16 cellular contexts compared by ENCODE assay signal in the genomic region with DNA sequence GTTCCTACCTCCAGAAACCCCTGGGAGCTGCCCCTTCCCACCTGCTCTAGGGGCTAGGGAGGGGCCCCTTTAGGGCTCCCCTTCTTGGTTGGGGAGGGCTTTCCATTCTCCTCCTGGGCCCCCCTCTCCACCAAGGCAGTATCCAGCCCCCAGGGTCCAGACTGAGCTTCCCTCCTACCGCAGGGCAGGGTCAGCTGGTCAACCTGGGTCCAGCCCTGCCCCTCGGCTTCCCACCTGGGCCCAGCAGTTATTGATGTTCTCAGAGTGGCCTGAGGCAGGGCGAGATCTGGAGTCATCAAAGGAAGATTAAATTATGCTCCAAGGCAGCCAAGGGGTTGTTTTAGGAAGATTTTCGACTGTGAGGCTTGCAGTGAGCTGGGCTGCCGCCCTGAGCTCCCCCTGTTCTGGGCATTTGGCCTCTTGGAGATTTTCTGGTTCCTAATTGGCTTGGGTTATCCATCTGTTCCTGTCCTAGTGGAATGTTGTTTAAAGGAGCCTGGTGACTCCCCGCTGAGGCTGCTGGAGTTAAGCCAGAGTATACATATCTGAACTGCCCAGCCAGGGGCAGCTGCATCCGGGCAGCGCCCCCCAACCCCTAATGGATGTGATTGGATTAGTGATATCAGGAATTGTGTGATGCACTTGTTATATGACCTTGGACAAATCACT. TPM values are rescaled to one million over a fixed set of nuclear protein-coding genes. Genes with fewer than 3 reads are reported as not detected.
A peak's percentile ranks its signal among the peaks of the same experiment; 100 is the strongest.
DNase-seq lines count a peak whose midpoint lies in the region; FAIRE-seq and TF ChIP-seq lines count a peak whose summit lies in the region.
"Had no signal": no experiment of that assay in that cellular context is flagged by ENCODE, and none has a peak within 500 bp of the region (broad histone marks: within the 10 kb centered on the region; RNA-seq: fewer than 3 reads in every experiment).

No MANE protein-coding gene starts in this region.

- H3K27me3 ChIP-seq in endothelial cell of umbilical vein (ENCODE audit: control insufficient read depth in 2 of 2, insufficient read depth in 2 of 2, low read length in 2 of 2) (peaks cover 0 to 3% of the 10 kb centered on the region in 2 experiments), testis (no peaks in the 10 kb centered on the region)
- H3K27me3 ChIP-seq: right atrium auricular region had no signal

- POLR2A ChIA-PET in endothelial cell of umbilical vein (lab: Charles Lee): interaction anchor here (1.0 kb wide), 1 partner anchor 176 kb away, joined by 3 read pairs; no protein-coding TSS in a partner anchor

- no peak overlapping the region for H3K9ac ChIP-seq in endothelial cell of umbilical vein (replicated peaks; ENCODE audit: extremely low read depth, insufficient read depth, low read length)

- FAIRE-seq in endothelial cell of umbilical vein (lab: Jason Lieb, UNC): peak; percentile 80

- BruUV-seq in endothelial cell of umbilical vein (replicated peaks; lab: Mats Ljungman, UMichigan): no TSS peak

- H3K4me2 ChIP-seq in endothelial cell of umbilical vein (ENCODE audit: insufficient read depth, low read length): no peak overlapping the region

- H2AFZ ChIP-seq in endothelial cell of umbilical vein (ENCODE audit: low read depth, low read length): no peak overlapping the region

- H3K4me1 ChIP-seq in endothelial cell of umbilical vein (ENCODE audit: control insufficient read depth, extremely low read depth, insufficient read depth, low read length) (peaks cover 10% of the 10 kb centered on the region), testis (peaks cover 10% of the 10 kb centered on the region)
- H3K4me1 ChIP-seq: right atrium auricular region had no signal

- H3K79me2 ChIP-seq in endothelial cell of umbilical vein (ENCODE audit: control insufficient read depth, insufficient read depth, low read length): no peaks in the 10 kb centered on the region

- H4K20me1 ChIP-seq in endothelial cell of umbilical vein (replicated peaks; ENCODE audit: control insufficient read depth, extremely low read depth, insufficient read depth, low read length): no peaks in the 10 kb centered on the region

- no peaks in the 10 kb centered on the region for H3K36me3 ChIP-seq in endothelial cell of umbilical vein (ENCODE audit: control insufficient read depth in 2 of 2, extremely low read depth in 1 of 2, insufficient read depth in 2 of 2, low read length in 2 of 2)
- no peaks in the 10 kb centered on the region for H3K36me3 ChIP-seq in testis (ENCODE audit: low read depth, missing control alignments)
- H3K36me3 ChIP-seq: right atrium auricular region had no signal

- H3K4me3 ChIP-seq in endothelial cell of umbilical vein (replicated peaks in 1 of 3; ENCODE audit: insufficient read depth in 1 of 3, low read depth in 1 of 3, low read length in 3 of 3) (no peak overlapping the region), testis (no peak overlapping the region)
- H3K4me3 ChIP-seq: right atrium auricular region, SK-N-MC had no signal

- DNase-seq in NCI-H2081 (lab: John Stamatoyannopoulos, UW): peak; percentile 29 to 53
- DNase-seq in NCI-H2081 treated with DMSO at 0.1 percent for 48 hours (lab: John Stamatoyannopoulos, UW): no peak
- DNase-seq in NCI-H524 treated with DMSO at 0.1 percent for 48 hours (lab: John Stamatoyannopoulos, UW): peak; percentile 69
- DNase-seq in endothelial cell of umbilical vein (ENCODE audit: low read depth, low spot score): peak; percentile 95
- peak; percentile 12 for DNase-seq in testis
- DNase-seq in NCI-H1048 (lab: John Stamatoyannopoulos, UW): no peak
- no peak for DNase-seq in stimulated activated CD4-positive, alpha-beta T cell treated with anti-CD3 and anti-CD28 coated beads, Interleukin-12 subunit alpha, Interleukin-12 subunit beta, amount 100 ng/mL, for 4 hours
- no peak for DNase-seq in NCI-H1930 (lab: John Stamatoyannopoulos, UW)
- DNase-seq: CD4-positive, alpha-beta memory T cell; GF-D8; kidney glomerular epithelial cell; stimulated activated naive CD4-positive, alpha-beta T cell had no signal

- no peak overlapping the region for H3K27ac ChIP-seq in endothelial cell of umbilical vein (ENCODE audit: insufficient read depth, low read depth, low read length)
- no peak overlapping the region for H3K27ac ChIP-seq in testis
- H3K27ac ChIP-seq: epithelial cell of prostate, right atrium auricular region, SK-N-MC had no signal

- CTCF ChIA-PET in endothelial cell of umbilical vein (lab: Charles Lee): interaction anchor here (0.8 to 8.7 kb wide), 7 partner anchors 9 to 136 kb away, joined by 3 to 488 read pairs (median 4); partner anchors contain the start of gene SLC3A2

- no peaks in the 10 kb centered on the region for H3K9me3 ChIP-seq in endothelial cell of umbilical vein (replicated peaks; ENCODE audit: control insufficient read depth, insufficient read depth, low read length)
- H3K9me3 ChIP-seq in testis: no peaks in the 10 kb centered on the region
- H3K9me3 ChIP-seq: right atrium auricular region had no signal

- TF ChIP-seq POLR2A in endothelial cell of umbilical vein (IDR thresholded peaks at IDR 0.05; ENCODE audit: low read depth, low read length) (peak; percentile 44), testis (IDR thresholded peaks at IDR 0.05) (no peak)

- dilution Hi-C loops in endothelial cell of umbilical vein (cut with MboI; ENCODE audit: extremely low pct_ligation_motif_present, low sequenced_read_pairs): no loop called here

- TF ChIP-seq CTCF in endothelial cell of umbilical vein (IDR thresholded peaks at IDR 0.05; ENCODE audit: extremely low read depth in 1 of 2, insufficient read depth in 1 of 2, low read depth in 1 of 2, low read length in 2 of 2) (no peak), testis (IDR thresholded peaks at IDR 0.05) (no peak)

- intact Hi-C loops in endothelial cell of umbilical vein (cut with micrococcal nuclease) (loop anchor here (5.0 kb wide), 1 partner anchor 40 kb away; no protein-coding TSS in a partner anchor), testis (cut with DNase I; ENCODE audit: low total_unique reads) (no loop called here)

- WGBS in testis, 2 donors: 44 to 54% methylated on average over 6 to 8 of the region's 8 CpGs

- no peaks in the 10 kb centered on the region for H3K9me1 ChIP-seq in endothelial cell of umbilical vein (replicated peaks; ENCODE audit: control insufficient read depth, extremely low read depth, insufficient read depth, low read length)

TF ChIP-seq in endothelial cell of umbilical vein, 7 proteins besides CTCF, POLR2A, EP300 and RAD21:
- TF ChIP-seq POLR2AphosphoS5 (IDR thresholded peaks at IDR 0.05; ENCODE audit: insufficient read depth, low read depth, low read length) (peak; percentile 83), JUN (IDR thresholded peaks at IDR 0.05; ENCODE audit: borderline replicate concordance, insufficient read depth, insufficient read length, low read depth) (no peak), GATA2 (IDR thresholded peaks at IDR 0.05; ENCODE audit: insufficient read depth, insufficient read length, low read depth, low read length) (peak; percentile 94), MYC (IDR thresholded peaks at IDR 0.05; ENCODE audit: low read depth, low read length) (no peak), FOS (IDR thresholded peaks at IDR 0.05; ENCODE audit: borderline replicate concordance, insufficient read depth, low read length) (peak; percentile 44), MAX (IDR thresholded peaks at IDR 0.05; ENCODE audit: insufficient read depth, insufficient read length) (no peak)

RNA-seq across cellular contexts. Expression of gene SLC22A8, which starts 1.8 kb away (rescaled TPM):
- total RNA-seq in endothelial cell of umbilical vein (not detected in 2 replicates), testis (under 1 TPM in 1 of 2 donors, not detected in 1; 0.06 TPM)
- polyA plus RNA-seq in endothelial cell of umbilical vein (not detected in 2 replicates), testis (ENCODE audit: insufficient read depth, low read depth, low replicate concordance) (not detected)
- not detected in 2 replicates for polyA plus RNA-seq in endothelial cell of umbilical vein (2011; cell fraction: cytosol; rRNA removed)
- not detected in 2 replicates for polyA plus RNA-seq in endothelial cell of umbilical vein (2011; cell fraction: nucleus; rRNA removed)
- not detected in 2 replicates for polyA plus RNA-seq in endothelial cell of umbilical vein (2012)
- polyA minus RNA-seq in endothelial cell of umbilical vein: not detected in 2 replicates
- polyA minus RNA-seq in endothelial cell of umbilical vein (2011; cell fraction: cytosol; rRNA and poly(A)+ RNA removed): not detected
- polyA minus RNA-seq in endothelial cell of umbilical vein (2011; cell fraction: nucleus; rRNA and poly(A)+ RNA removed): not detected in 2 replicates
- total RNA-seq: cardiac septum; CD4-positive, alpha-beta memory T cell; right atrium auricular region had no signal
- polyA plus RNA-seq: CD4-positive, alpha-beta memory T cell had no signal

RNA-seq across cellular contexts. Expression of gene SLC22A6, which starts 32.7 kb away (rescaled TPM):
- total RNA-seq in endothelial cell of umbilical vein (not detected in 2 replicates), testis (not detected)
- polyA plus RNA-seq in endothelial cell of umbilical vein (not detected in 2 replicates), testis (ENCODE audit: insufficient read depth, low read depth, low replicate concordance) (not detected)
- not detected in 2 replicates for polyA plus RNA-seq in endothelial cell of umbilical vein (2011; cell fraction: cytosol; rRNA removed)
- not detected in 2 replicates for polyA plus RNA-seq in endothelial cell of umbilical vein (2011; cell fraction: nucleus; rRNA removed)
- not detected in 2 replicates for polyA plus RNA-seq in endothelial cell of umbilical vein (2012)
- polyA minus RNA-seq in endothelial cell of umbilical vein: not detected in 2 replicates
- not detected for polyA minus RNA-seq in endothelial cell of umbilical vein (2011; cell fraction: cytosol; rRNA and poly(A)+ RNA removed)
- not detected in 2 replicates for polyA minus RNA-seq in endothelial cell of umbilical vein (2011; cell fraction: nucleus; rRNA and poly(A)+ RNA removed)
- total RNA-seq: cardiac septum; CD4-positive, alpha-beta memory T cell; right atrium auricular region had no signal
- polyA plus RNA-seq: CD4-positive, alpha-beta memory T cell had no signal

Comparison
In these comparisons a context has a peak if more than half of its experiments do, and no peak if none do; other contexts are left out.
1. DNase-seq: peak in NCI-H2081 (2 of 2), NCI-H524 treated with DMSO at 0.1 percent for 48 hours (single experiment), endothelial cell of umbilical vein (single experiment) and testis (single experiment); none in NCI-H2081 treated with DMSO at 0.1 percent for 48 hours (single experiment), NCI-H1048 (single experiment), stimulated activated CD4-positive, alpha-beta T cell treated with anti-CD3 and anti-CD28 coated beads, Interleukin-12 subunit alpha, Interleukin-12 subunit beta, amount 100 ng/mL, for 4 hours (single experiment) and NCI-H1930 (0 of 2).